28 cellular contexts compared by ENCODE assay signal in genomic region chr3:31813686-31814085, GRCh38.
"Had no signal": no experiment of that assay in that cellular context is flagged by ENCODE, and none has a peak within 500 bp of the region (broad histone marks: within the 10 kb centered on the region; RNA-seq: fewer than 3 reads in every experiment).

No MANE protein-coding gene starts in this region.

- H3K4me3 Mint-ChIP-seq: immature natural killer cell; nephron; neural progenitor cell; stimulated activated effector memory CD8-positive, alpha-beta T cell treated with anti-CD3 and anti-CD28 coated beads, Interleukin-12 subunit alpha, Interleukin-12 subunit beta, amount 100 ng/mL, for 72 hours; stimulated activated naive CD8-positive, alpha-beta T cell treated with anti-CD3 and anti-CD28 coated beads, Interleukin-15, Interleukin-2, amounts not matched to agents 100 ng/mL and 50 ng/mL, for 24 hours had no signal

- H3K9me3 ChIP-seq: gastroesophageal sphincter, heart right ventricle, prostate gland, right atrium auricular region had no signal

- H3K4me1 Mint-ChIP-seq: immature natural killer cell; neural progenitor cell; stimulated activated effector memory CD8-positive, alpha-beta T cell treated with anti-CD3 and anti-CD28 coated beads, Interleukin-12 subunit alpha, Interleukin-12 subunit beta, amount 100 ng/mL, for 72 hours had no signal

- H3K27me3 Mint-ChIP-seq: naive thymus-derived CD4-positive, alpha-beta T cell; stimulated activated naive CD8-positive, alpha-beta T cell treated with anti-CD3 and anti-CD28 coated beads, Interleukin-15, Interleukin-2, amounts not matched to agents 100 ng/mL and 50 ng/mL, for 24 hours had no signal

- H2AFZ ChIP-seq: neural progenitor cell had no signal

- H3K27ac Mint-ChIP-seq: immature natural killer cell; nephron; neural progenitor cell; stimulated activated effector memory CD8-positive, alpha-beta T cell treated with anti-CD3 and anti-CD28 coated beads, Interleukin-12 subunit alpha, Interleukin-12 subunit beta, amount 100 ng/mL, for 72 hours; stimulated activated naive CD8-positive, alpha-beta T cell treated with anti-CD3 and anti-CD28 coated beads, Interleukin-15, Interleukin-2, amounts not matched to agents 100 ng/mL and 50 ng/mL, for 24 hours had no signal

- H3K36me3 Mint-ChIP-seq: immature natural killer cell; naive thymus-derived CD4-positive, alpha-beta T cell; neural progenitor cell; stimulated activated effector memory CD8-positive, alpha-beta T cell treated with anti-CD3 and anti-CD28 coated beads, Interleukin-12 subunit alpha, Interleukin-12 subunit beta, amount 100 ng/mL, for 72 hours had no signal

- H3K9me3 Mint-ChIP-seq: immature natural killer cell; naive thymus-derived CD4-positive, alpha-beta T cell; nephron; stimulated activated effector memory CD8-positive, alpha-beta T cell treated with anti-CD3 and anti-CD28 coated beads, Interleukin-12 subunit alpha, Interleukin-12 subunit beta, amount 100 ng/mL, for 72 hours; stimulated activated naive CD8-positive, alpha-beta T cell treated with anti-CD3 and anti-CD28 coated beads, Interleukin-15, Interleukin-2, amounts not matched to agents 100 ng/mL and 50 ng/mL, for 24 hours had no signal

- DNase-seq: cortex of kidney; effector CD4-positive, alpha-beta T cell; foreskin fibroblast; glutamatergic neuron; heart right ventricle; hippocampal formation; immature natural killer cell; islet precursor cell; mesendoderm; midbrain; naive thymus-derived CD4-positive, alpha-beta T cell; nucleus accumbens; stimulated activated CD4-positive, alpha-beta T cell treated with anti-CD3 and anti-CD28 coated beads, Interleukin-12 subunit alpha, Interleukin-12 subunit beta, amount 100 ng/mL, for 4 hours; stimulated activated CD4-positive, alpha-beta T cell treated with anti-CD3 and anti-CD28 coated beads, Interleukin-1b, Interleukin-23, amount 100 ng/mL, for 48 hours; stimulated activated CD4-positive, alpha-beta T cell treated with anti-CD3 and anti-CD28 coated beads, Interleukin-4, amount 100 ng/mL, for 24 hours; trophoblast cell had no signal

- H3K9ac ChIP-seq: neural progenitor cell had no signal

- H3K27me3 ChIP-seq: gastroesophageal sphincter, heart right ventricle, neural progenitor cell, right atrium auricular region had no signal

- H3K4me2 ChIP-seq: neural progenitor cell, smooth muscle cell had no signal

- ATAC-seq: gastroesophageal sphincter; heart right ventricle; left lobe of liver; naive thymus-derived CD4-positive, alpha-beta T cell; sciatic nerve; stimulated activated effector memory CD8-positive, alpha-beta T cell treated with anti-CD3 and anti-CD28 coated beads, Interleukin-12 subunit alpha, Interleukin-12 subunit beta, amount 100 ng/mL, for 72 hours had no signal

- H3K4me3 ChIP-seq: gastroesophageal sphincter, heart right ventricle, lung, neural progenitor cell, prostate gland, right atrium auricular region, smooth muscle cell had no signal

- H3K4me1 ChIP-seq: gastroesophageal sphincter, heart right ventricle, neural progenitor cell, prostate gland, right atrium auricular region had no signal

- H3K36me3 ChIP-seq: gastroesophageal sphincter, heart right ventricle, neural progenitor cell, prostate gland, right atrium auricular region had no signal

- H3K27ac ChIP-seq: epithelial cell of prostate, gastroesophageal sphincter, heart right ventricle, neural progenitor cell, prostate gland, right atrium auricular region had no signal
